Comparison of ENCODE assay signal across 1 cellular context in genomic region chr1:154611150-154611865, GRCh38.
TF ChIP-seq lines count a peak whose summit lies in the region.

No MANE protein-coding gene starts in this region.

TF ChIP-seq in HEK293, 187 proteins besides CTCF, POLR2A, EP300 and RAD21 (continued from another document):
- no peak for TF ChIP-seq ZNF10 (tag by site-specific recombination; IDR thresholded peaks at IDR 0.05)
- 0 out of 2 replicates have a peak, but pooled peaks have one; percentile 27 for TF ChIP-seq EGR2 (tag by site-specific recombination; IDR thresholded peaks at IDR 0.05; ENCODE audit: low read depth)
- TF ChIP-seq ZNF221 (tag by site-specific recombination; IDR thresholded peaks at IDR 0.05; ENCODE audit: borderline replicate concordance) = no peak
- no peak for TF ChIP-seq ZNF391 (tag by site-specific recombination; IDR thresholded peaks at IDR 0.05; ENCODE audit: borderline replicate concordance, low read depth)
- TF ChIP-seq ZNF239 (tag by site-specific recombination; IDR thresholded peaks at IDR 0.05) = no peak
- no peak for TF ChIP-seq ZNF843 (tag by site-specific recombination; IDR thresholded peaks at IDR 0.05)
- TF ChIP-seq SETDB1 (IDR thresholded peaks at IDR 0.05; ENCODE audit: insufficient read length, low read length) = no peak
- no peak for TF ChIP-seq ZFP69B (tag by site-specific recombination; IDR thresholded peaks at IDR 0.05)
- TF ChIP-seq OSR2 (tag by site-specific recombination; IDR thresholded peaks at IDR 0.05) = peak; percentile 87
- TF ChIP-seq MZF1 (tag by site-specific recombination; IDR thresholded peaks at IDR 0.05; ENCODE audit: borderline replicate concordance) = no peak
- no peak for TF ChIP-seq ZNF394 (tag by site-specific recombination; IDR thresholded peaks at IDR 0.05; ENCODE audit: borderline replicate concordance)
- TF ChIP-seq PRDM4 (tag by site-specific recombination; IDR thresholded peaks at IDR 0.05) = peak; percentile 69; the same call in 1 of the 2 replicates
- TF ChIP-seq ZSCAN16 (tag by site-specific recombination; IDR thresholded peaks at IDR 0.05) = no peak
